In genomic region chr11:35223429-35223828, GRCh38 we compare ENCODE assay signal across 13 cellular contexts.
A peak's percentile ranks its signal among the peaks of the same experiment; 100 is the strongest.
DNase-seq lines count a peak whose midpoint lies in the region; ATAC-seq, FAIRE-seq and TF ChIP-seq lines count a peak whose summit lies in the region.
"Had no signal": no experiment of that assay in that cellular context is flagged by ENCODE, and none has a peak within 500 bp of the region (broad histone marks: within the 10 kb centered on the region; RNA-seq: fewer than 3 reads in every experiment).

No MANE protein-coding gene starts in this region.

- no peak overlapping the region for H2AK5ac ChIP-seq in IMR-90 (ENCODE audit: low read depth, low read length)

- H3K27ac Mint-ChIP-seq in chondrocyte (ENCODE audit: unreplicated experiment), result peak overlapping the region; percentile 70
- peak overlapping the region in 6 of 9 donors; percentile 28 to 70 (median 50) for H3K27ac Mint-ChIP-seq in naive thymus-derived CD4-positive, alpha-beta T cell

- H3K56ac ChIP-seq in IMR-90 (ENCODE audit: extremely low read depth, insufficient read depth, low read length), result no peak overlapping the region

- no peaks in the 10 kb centered on the region for H3K9me3 ChIP-seq in IMR-90 (ENCODE audit: control insufficient read depth, insufficient read depth, low read length)
- H3K9me3 ChIP-seq in naive thymus-derived CD4-positive, alpha-beta T cell (ENCODE audit: control insufficient read depth in 2 of 3, low read length in 3 of 3), result no peaks in the 10 kb centered on the region
- H3K9me3 ChIP-seq: tibial nerve had no signal

- no peak overlapping the region for H3K4me3 ChIP-seq in IMR-90 (ENCODE audit: insufficient read depth, low read depth, low read length)
- no peak overlapping the region for H3K4me3 ChIP-seq in naive thymus-derived CD4-positive, alpha-beta T cell (ENCODE audit: low read length)
- H3K4me3 ChIP-seq: SK-N-MC, tibial nerve had no signal

- H4K20me1 ChIP-seq in IMR-90 (ENCODE audit: insufficient read depth, low read length), result no peaks in the 10 kb centered on the region; the same call in 1 of the 2 replicates

- peaks cover 16% of the 10 kb centered on the region for H3K4me1 Mint-ChIP-seq in chondrocyte (ENCODE audit: low read depth)
- H3K4me1 Mint-ChIP-seq in naive thymus-derived CD4-positive, alpha-beta T cell, result peaks cover 5 to 49% (median 29%) of the 10 kb centered on the region in 7 donors

- no peak for FAIRE-seq in D721Med (lab: Jason Lieb, UNC)

- H3K27me3 ChIP-seq in IMR-90 (ENCODE audit: control insufficient read depth, insufficient read depth, low read length), result no peaks in the 10 kb centered on the region
- no peaks in the 10 kb centered on the region for H3K27me3 ChIP-seq in naive thymus-derived CD4-positive, alpha-beta T cell (ENCODE audit: control insufficient read depth in 2 of 2, insufficient read depth in 2 of 2, low read length in 2 of 2)
- H3K27me3 ChIP-seq: tibial nerve had no signal

- H3K9me1 ChIP-seq in IMR-90 (ENCODE audit: insufficient read depth, low read length), result peaks cover 16% of the 10 kb centered on the region

- H2BK15ac ChIP-seq in IMR-90 (ENCODE audit: low read depth, low read length), result no peak overlapping the region; the same call in 2 of the 3 replicates

- peaks cover 35% of the 10 kb centered on the region for H3K36me3 Mint-ChIP-seq in chondrocyte (ENCODE audit: low read depth)
- H3K36me3 Mint-ChIP-seq in naive thymus-derived CD4-positive, alpha-beta T cell, result peaks cover 48 to 84% (median 80%) of the 10 kb centered on the region in 5 donors

- peak overlapping the region; percentile 1 for H2BK5ac ChIP-seq in IMR-90 (ENCODE audit: low read depth, low read length, poor library complexity, severe bottlenecking)

- CTCF ChIA-PET in IMR-90 (lab: Yijun Ruan, JAX), result interaction anchor here (1.2 kb wide), 1 partner anchor 165 kb away, joined by 3 read pairs; no protein-coding TSS in a partner anchor
- CTCF ChIA-PET in naive thymus-derived CD4-positive, alpha-beta T cell (lab: Charles Lee), result interaction anchor here (1.2 kb wide), 1 partner anchor 60 kb away, joined by 4 read pairs; no protein-coding TSS in a partner anchor

- no peak overlapping the region for H3K18ac ChIP-seq in IMR-90 (ENCODE audit: low read depth, low read length)

- H3K27ac ChIP-seq in IMR-90 (ENCODE audit: insufficient read depth, low read length), result peak overlapping the region; percentile 3; the same call in 1 of the 2 replicates
- no peak overlapping the region for H3K27ac ChIP-seq in naive thymus-derived CD4-positive, alpha-beta T cell (ENCODE audit: low read depth, low read length)
- H3K27ac ChIP-seq: SK-N-MC had no signal

- TF ChIP-seq POLR2A in IMR-90 (IDR thresholded peaks at IDR 0.05; ENCODE audit: low read depth, low read length), result no peak

- H2BK120ac ChIP-seq in IMR-90 (ENCODE audit: low read depth, low read length), result 0 out of 2 replicates have a peak overlapping the region, but pooled peaks have one; percentile 0

- TF ChIP-seq RAD21 in IMR-90 (IDR thresholded peaks at IDR 0.05; ENCODE audit: low read length), result no peak

- peak; percentile 11 for DNase-seq in Ammon's horn (ENCODE audit: low spot score)
- peak; percentile 62 for DNase-seq in IMR-90
- DNase-seq in chondrocyte (ENCODE audit: low spot score), result no peak
- DNase-seq in naive thymus-derived CD4-positive, alpha-beta T cell, result no peak
- no peak for DNase-seq in D721Med (ENCODE audit: insufficient read length, low spot score)
- DNase-seq in SKM-1 (lab: John Stamatoyannopoulos, UW; ENCODE audit: unreplicated experiment), result no peak
- DNase-seq: DMS79; NCI-H345; stimulated activated CD4-positive, alpha-beta T cell treated with anti-CD3 and anti-CD28 coated beads, Interleukin-2, amount 100 ng/mL, for 48 hours had no signal

- WGBS in IMR-90 (ENCODE audit: extremely low coverage in 2 of 2, insufficient read length in 1 of 2), 2 experiments, result 0% methylated on average over 1 of the region's 8 CpGs; no CpG with 5 or more reads in 1 of the 2 experiments

- dilution Hi-C loops in IMR-90 (cut with HindIII; ENCODE audit: low sequenced_read_pairs, unreplicated experiment), result no loop called here

- H3K36me3 ChIP-seq in IMR-90 (ENCODE audit: control insufficient read depth, insufficient read depth, low read length), result peaks cover 68% of the 10 kb centered on the region
- H3K36me3 ChIP-seq in naive thymus-derived CD4-positive, alpha-beta T cell (ENCODE audit: control insufficient read depth in 2 of 3, insufficient read depth in 3 of 3, low read length in 3 of 3), result peaks cover 66 to 96% (median 69%) of the 10 kb centered on the region in 3 experiments

- peaks cover 29% of the 10 kb centered on the region for H3K4me1 ChIP-seq in IMR-90 (ENCODE audit: control insufficient read depth, insufficient read depth, low read length)
- no peaks in the 10 kb centered on the region for H3K4me1 ChIP-seq in naive thymus-derived CD4-positive, alpha-beta T cell (ENCODE audit: control insufficient read depth in 2 of 2, insufficient read depth in 2 of 2, low read length in 2 of 2)

- H3K79me1 ChIP-seq in IMR-90 (ENCODE audit: low read depth in 1 of 2, low read length in 2 of 2), result peaks cover 14 to 82% of the 10 kb centered on the region in 2 experiments

- peak overlapping the region; percentile 2 to 12; a peak in 1 of 4 replicates for H4K8ac ChIP-seq in IMR-90 (ENCODE audit: low read depth in 2 of 2, low read length in 2 of 2)

- H3K23ac ChIP-seq in IMR-90 (ENCODE audit: low read depth, low read length), result no peak overlapping the region; the same call in 1 of the 2 replicates

- no peak overlapping the region for H2BK20ac ChIP-seq in IMR-90 (ENCODE audit: low read depth, low read length)

- POLR2A ChIA-PET in IMR-90 (lab: Charles Lee; ENCODE audit: unreplicated experiment), result no interaction called here
- POLR2A ChIA-PET in naive thymus-derived CD4-positive, alpha-beta T cell (lab: Charles Lee), result interaction anchor here (0.5 to 1.3 kb wide), 3 partner anchors 10 to 98 kb away, joined by 3 read pairs; no protein-coding TSS in a partner anchor

- H3K4ac ChIP-seq in IMR-90 (ENCODE audit: low read depth, low read length), result no peak overlapping the region

- in situ Hi-C loops in IMR-90 (cut with MboI; ENCODE audit: low sequenced_read_pairs), result no loop called here

- no peak overlapping the region for H3K14ac ChIP-seq in IMR-90 (replicated peaks; ENCODE audit: low read depth, low read length)

- no peaks in the 10 kb centered on the region for H3K9me3 Mint-ChIP-seq in chondrocyte (ENCODE audit: low read depth)
- H3K9me3 Mint-ChIP-seq in naive thymus-derived CD4-positive, alpha-beta T cell, result peaks cover 0 to 2% (median 0%) of the 10 kb centered on the region in 11 donors

- H3K4me2 ChIP-seq in IMR-90 (ENCODE audit: low read depth, low read length), result no peak overlapping the region

- intact Hi-C loops in IMR-90 (cut with micrococcal nuclease), result no loop called here
- intact Hi-C loops in naive thymus-derived CD4-positive, alpha-beta T cell (cut with micrococcal nuclease), result no loop called here

- ATAC-seq in IMR-90 (ENCODE audit: low read depth) (no peak), HG02884 (IDR thresholded peaks at IDR 0.05; ENCODE audit: unreplicated experiment) (no peak), GM19463 (IDR thresholded peaks at IDR 0.05; ENCODE audit: unreplicated experiment) (no peak)
- no peak for ATAC-seq in naive thymus-derived CD4-positive, alpha-beta T cell

- H4K91ac ChIP-seq in IMR-90 (ENCODE audit: insufficient read depth, low read depth, low read length), result no peak overlapping the region

- H2AK9ac ChIP-seq in IMR-90 (replicated peaks; ENCODE audit: low read depth, low read length, poor library complexity), result no peak overlapping the region

- no peak overlapping the region for H4K5ac ChIP-seq in IMR-90 (ENCODE audit: low read depth, low read length)

- H3K27me3 Mint-ChIP-seq in chondrocyte (ENCODE audit: low read depth), result no peaks in the 10 kb centered on the region
- H3K27me3 Mint-ChIP-seq in naive thymus-derived CD4-positive, alpha-beta T cell, result no peaks in the 10 kb centered on the region

- no peak overlapping the region for H3K4me3 Mint-ChIP-seq in chondrocyte (ENCODE audit: unreplicated experiment)
- H3K4me3 Mint-ChIP-seq in naive thymus-derived CD4-positive, alpha-beta T cell, result no peak overlapping the region

- no TSS peak for BruUV-seq in IMR-90 (replicated peaks; lab: Mats Ljungman, UMichigan)

- no peak overlapping the region for H3K9ac ChIP-seq in IMR-90 (ENCODE audit: low read depth, low read length)

- no peak for TF ChIP-seq CTCF in IMR-90 (conservative IDR thresholded peaks at IDR 0.05; ENCODE audit: low read depth, low read length)
- no peak for TF ChIP-seq CTCF in chondrocyte (IDR thresholded peaks at IDR 0.05)
- no peak for TF ChIP-seq CTCF in D721Med (IDR thresholded peaks at IDR 0.05; ENCODE audit: insufficient read depth, missing control alignments)

- no peak overlapping the region for H2AFZ ChIP-seq in IMR-90 (replicated peaks; ENCODE audit: low read length, poor library complexity)

TF ChIP-seq in IMR-90, 13 proteins besides CTCF, POLR2A, EP300 and RAD21:
- TF ChIP-seq SMC3 (IDR thresholded peaks at IDR 0.05; ENCODE audit: low read depth, low read length) (no peak), MXI1 (IDR thresholded peaks at IDR 0.05; ENCODE audit: borderline replicate concordance, low read depth, low read length) (no peak), MAZ (IDR thresholded peaks at IDR 0.05; ENCODE audit: borderline replicate concordance, low read depth, low read length) (no peak; the same call in 1 of the 2 replicates), NFE2L2 (IDR thresholded peaks at IDR 0.05; ENCODE audit: low read depth, low read length) (no peak), USF2 (IDR thresholded peaks at IDR 0.05; ENCODE audit: low read depth, low read length) (no peak)

Comparison
In these comparisons a context has a peak if more than half of its experiments do, and no peak if none do; other contexts are left out.
1. DNase-seq: peak in Ammon's horn (single experiment) and IMR-90 (single experiment); none in chondrocyte (single experiment), naive thymus-derived CD4-positive, alpha-beta T cell (0 of 9), D721Med (single experiment) and SKM-1 (single experiment).